Comparison of ENCODE assay signal across 14 cellular contexts in the genomic region with DNA sequence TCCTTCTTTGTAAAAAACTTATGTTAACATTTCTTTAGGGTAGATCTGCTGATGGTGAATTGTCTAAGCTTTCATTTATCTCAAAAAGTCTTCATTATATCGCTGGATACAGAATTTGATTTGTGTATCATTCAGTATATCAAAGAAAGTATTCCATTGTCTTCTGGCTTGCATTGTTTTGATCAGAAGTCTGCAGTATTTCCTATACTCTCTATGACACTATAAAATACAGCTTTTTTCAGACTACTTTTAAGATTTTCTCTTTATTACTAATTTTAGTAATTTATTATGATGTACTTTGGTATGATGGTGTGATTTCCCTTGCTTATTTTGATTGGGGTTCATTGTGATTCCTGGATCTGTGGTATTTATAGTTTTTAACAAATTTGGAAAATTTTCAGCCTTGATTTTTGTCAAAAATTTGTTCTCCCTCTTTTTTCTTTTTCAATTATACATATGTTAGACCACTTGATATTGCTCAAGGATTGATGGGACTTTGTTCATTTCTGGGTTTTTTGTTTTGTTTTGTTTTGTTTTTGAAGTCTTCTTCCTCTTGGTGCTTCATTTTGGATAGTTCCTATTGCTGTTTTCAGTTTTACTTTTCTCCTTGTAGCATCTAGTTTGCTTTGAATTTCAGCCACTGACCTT.
DNase-seq lines count a peak whose midpoint lies in the region; ATAC-seq and TF ChIP-seq lines count a peak whose summit lies in the region.
"Had no signal": no experiment of that assay in that cellular context is flagged by ENCODE, and none has a peak within 500 bp of the region (broad histone marks: within the 10 kb centered on the region; RNA-seq: fewer than 3 reads in every experiment).

No MANE protein-coding gene starts in this region.

- no peaks in the 10 kb centered on the region for H4K20me1 ChIP-seq in HCT116 (ENCODE audit: insufficient read depth)

- no peak for TF ChIP-seq RAD21 in HCT116 (IDR thresholded peaks at IDR 0.05; ENCODE audit: low read depth)

- peaks cover 20 to 33% of the 10 kb centered on the region in 2 experiments for H3K4me1 ChIP-seq in HCT116 (ENCODE audit: control insufficient read depth in 1 of 2, insufficient read depth in 2 of 2, low read length in 2 of 2)

- no peak overlapping the region for H3K4me2 ChIP-seq in HCT116 (ENCODE audit: low read length)

- H3K9ac ChIP-seq in HCT116 (ENCODE audit: low read length), result no peak overlapping the region

- no TSS peak for BruUV-seq in HCT116 (replicated peaks; lab: Mats Ljungman, UMichigan)

- no peaks in the 10 kb centered on the region for H3K27me3 ChIP-seq in HCT116 (ENCODE audit: insufficient read depth, low read length)
- H3K27me3 ChIP-seq: dorsolateral prefrontal cortex, ovary, tibial nerve had no signal

- RAD21 ChIA-PET in HCT116 (lab: Charles Lee; ENCODE audit: low non-redundant PET in 1 of 2, low total read pairs in 2 of 2, uncharacterized antibody in 2 of 2, unreplicated experiment in 2 of 2), result no interaction called here

- no peak for ATAC-seq in HCT116
- no peak for ATAC-seq in HG03457 (IDR thresholded peaks at IDR 0.05; ENCODE audit: unreplicated experiment)
- ATAC-seq: activated T-helper 17 cell treated with anti-CD3 and anti-CD28 coated beads, Interleukin-2, amount 50 U/mL, for 72 hours had no signal

- TF ChIP-seq POLR2A in HCT116 (IDR thresholded peaks at IDR 0.05; ENCODE audit: borderline replicate concordance, extremely low read depth, insufficient read depth, insufficient read length), result no peak

- no peak overlapping the region for H3K4me3 ChIP-seq in HCT116 (replicated peaks in 1 of 2; ENCODE audit: low read depth in 1 of 2, low read length in 2 of 2)
- H3K4me3 ChIP-seq in fibroblast of pulmonary artery (replicated peaks; ENCODE audit: low read depth, low read length), result no peak overlapping the region
- H3K4me3 ChIP-seq: dorsolateral prefrontal cortex, ovary, tibial nerve had no signal

- peaks cover 18 to 37% of the 10 kb centered on the region in 2 experiments; a peak in 3 of 4 replicates for H3K9me3 ChIP-seq in HCT116 (ENCODE audit: control insufficient read depth in 1 of 2, insufficient read depth in 1 of 2, low read depth in 1 of 2, low read length in 2 of 2)
- H3K9me3 ChIP-seq: ovary had no signal

- H2AFZ ChIP-seq in HCT116 (ENCODE audit: low read depth, low read length, poor library complexity, severe bottlenecking), result no peak overlapping the region

- in situ Hi-C loops in SK-MEL-5 (cut with HindIII; ENCODE audit: low pct_unique_long_range_greater_than_20kb, low sequenced_read_pairs), result no loop called here

- DNase-seq in DMS53 (lab: John Stamatoyannopoulos, UW) (peak; percentile 41), DMS53 treated with DMSO at 0.1 percent for 48 hours (lab: John Stamatoyannopoulos, UW; ENCODE audit: unreplicated experiment) (no peak), HCT116 (ENCODE audit: low read depth, low spot score) (peak; percentile 37), SK-MEL-5 (ENCODE audit: low read depth, low spot score) (peak; percentile 32), fibroblast of pulmonary artery (ENCODE audit: low read depth) (peak; percentile 57), HuH-7 (ENCODE audit: low spot score) (no peak)
- no peak for DNase-seq in stimulated activated CD4-positive, alpha-beta T cell treated with anti-CD3 and anti-CD28 coated beads, Interleukin-2, amount 100 ng/mL, for 24 hours
- DNase-seq: 8988T, dorsolateral prefrontal cortex, NCI-H1930, ovary had no signal

- peaks cover 0 to 4% of the 10 kb centered on the region in 2 experiments; a peak in 1 of 4 replicates for H3K36me3 ChIP-seq in HCT116 (ENCODE audit: control insufficient read depth in 1 of 2, insufficient read depth in 2 of 2, low read length in 2 of 2)
- H3K36me3 ChIP-seq: ovary, tibial nerve had no signal

- H3K79me2 ChIP-seq in HCT116 (ENCODE audit: insufficient read depth, low read length), result no peaks in the 10 kb centered on the region

- H3K9me2 ChIP-seq in HCT116 (ENCODE audit: insufficient read depth), result no peaks in the 10 kb centered on the region

- intact Hi-C loops in HCT116 (cut with micrococcal nuclease), result no loop called here

- no peak overlapping the region for H3K27ac ChIP-seq in HCT116 (ENCODE audit: low read depth, low read length)
- H3K27ac ChIP-seq: dorsolateral prefrontal cortex, ovary, tibial nerve had no signal

- POLR2A ChIA-PET in HCT116 (lab: Charles Lee), result no interaction called here

- no peak for TF ChIP-seq CTCF in HCT116 (IDR thresholded peaks at IDR 0.05 in 2 of 3, conservative IDR thresholded peaks at IDR 0.05 in 1 of 3; ENCODE audit: borderline replicate concordance in 1 of 3, insufficient read depth in 1 of 3, low read depth in 2 of 3, low read length in 2 of 3)
- no peak for TF ChIP-seq CTCF in fibroblast of pulmonary artery (IDR thresholded peaks at IDR 0.05; ENCODE audit: low read length, missing control alignments)

- CTCF ChIA-PET in HCT116 (lab: Charles Lee), result no interaction called here

TF ChIP-seq in HCT116, 20 proteins besides CTCF, POLR2A, EP300 and RAD21:
- TF ChIP-seq CBX3 (IDR thresholded peaks at IDR 0.05; ENCODE audit: low read depth), result peak; percentile 79; the same call in 1 of the 2 replicates
- TF ChIP-seq SRF (IDR thresholded peaks at IDR 0.05; ENCODE audit: low read depth), result no peak

Comparison
In these comparisons a context has a peak if more than half of its experiments do, and no peak if none do; other contexts are left out.
1. DNase-seq: peak in DMS53 (single experiment), HCT116 (single experiment), SK-MEL-5 (single experiment) and fibroblast of pulmonary artery (single experiment); none in DMS53 treated with DMSO at 0.1 percent for 48 hours (single experiment), stimulated activated CD4-positive, alpha-beta T cell treated with anti-CD3 and anti-CD28 coated beads, Interleukin-2, amount 100 ng/mL, for 24 hours (0 of 2) and HuH-7 (single experiment).